Comparison of ENCODE assay signal across 7 cellular contexts in the genomic region with DNA sequence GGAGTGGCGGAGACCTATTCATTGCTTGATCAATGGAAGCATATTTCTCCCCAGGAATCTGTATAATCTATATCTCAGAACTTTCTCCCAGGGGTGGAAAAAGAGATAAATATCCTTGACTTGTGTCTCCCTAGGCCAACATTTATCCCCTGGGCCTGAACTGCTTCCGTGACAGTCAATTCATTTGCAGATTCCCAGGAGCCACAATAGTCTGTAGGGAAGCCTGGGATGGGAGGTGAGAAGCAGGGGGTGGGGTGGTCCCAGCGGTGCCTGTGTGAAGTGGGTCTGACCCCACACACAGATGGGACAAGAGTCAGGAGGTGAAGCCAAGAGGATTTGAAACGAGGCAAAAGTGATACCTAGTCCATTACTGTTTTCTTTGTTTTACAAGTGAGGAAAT.
"Had no signal": no experiment of that assay in that cellular context is flagged by ENCODE, and none has a peak within 500 bp of the region (broad histone marks: within the 10 kb centered on the region; RNA-seq: fewer than 3 reads in every experiment).

No MANE protein-coding gene starts in this region.

- FAIRE-seq: G401.6, GM12878, GM12891, GM12892, GM18507 had no signal

- H3K4me3 ChIP-seq: GM12878 had no signal

- ATAC-seq: GM12878 had no signal

- DNase-seq: GDM1, GF-D8 had no signal
